ENCODE assay signal across 8 cellular contexts in the genomic region with DNA sequence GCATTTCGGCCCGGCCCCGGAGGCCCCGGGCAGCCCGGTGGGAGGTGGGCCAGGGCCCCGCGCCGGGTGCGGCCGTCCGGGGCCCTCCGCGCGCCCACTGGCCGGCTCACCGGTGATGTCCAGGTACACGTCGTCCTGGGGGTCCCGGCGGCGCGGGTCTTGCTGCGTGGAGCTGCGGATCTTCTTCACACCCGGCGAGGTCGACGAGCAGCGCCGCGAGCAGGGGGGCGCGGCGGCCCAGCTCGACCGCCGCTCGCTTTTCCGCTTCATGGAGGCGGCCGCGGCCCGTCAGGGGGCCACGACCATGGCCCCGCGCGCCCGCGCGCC. TPM values are rescaled to one million over a fixed set of nuclear protein-coding genes. Genes with fewer than 3 reads are reported as not detected.
DNase-seq lines count a peak whose midpoint lies in the region; ATAC-seq and TF ChIP-seq lines count a peak whose summit lies in the region.

No MANE protein-coding gene starts in this region.

- H3K4me3 Mint-ChIP-seq in activated CD4-positive, alpha-beta T cell treated with anti-CD3 and anti-CD28 coated beads, Interleukin-2, amount 10 ng/mL, durations not matched to agents 24 days and 14 days: peak overlapping the region; percentile 32
- H3K4me3 Mint-ChIP-seq in activated T-helper 2 cell treated with anti-CD3 and anti-CD28 coated beads, Interferon-gamma antibody, Interleukin-2, Interleukin-4, amounts not matched to agents 10 μg/mL and 5 μg/mL and 100 μg/mL, durations not matched to agents 14 hours and 24 hours and 36 hours (ENCODE audit: low read depth): no peak overlapping the region

- no peaks in the 10 kb centered on the region for H3K27me3 ChIP-seq in tibial nerve

- WGBS in lower leg skin, 2 donors: no CpG with 5 or more reads among the region's 50 CpGs
- WGBS in tibial nerve, 2 donors: 0 to 3% methylated on average over 8 to 15 of the region's 50 CpGs

- no peaks in the 10 kb centered on the region for H3K36me3 ChIP-seq in tibial nerve

- peaks cover 0 to 19% (median 2%) of the 10 kb centered on the region in 4 donors for H3K4me1 ChIP-seq in tibial nerve

- no peaks in the 10 kb centered on the region for H3K36me3 Mint-ChIP-seq in activated CD4-positive, alpha-beta T cell treated with anti-CD3 and anti-CD28 coated beads, Interleukin-2, amount 10 ng/mL, durations not matched to agents 24 days and 14 days (ENCODE audit: low read depth)
- no peaks in the 10 kb centered on the region for H3K36me3 Mint-ChIP-seq in activated T-helper 2 cell treated with anti-CD3 and anti-CD28 coated beads, Interferon-gamma antibody, Interleukin-2, Interleukin-4, amounts not matched to agents 10 μg/mL and 5 μg/mL and 100 μg/mL, durations not matched to agents 14 hours and 24 hours and 36 hours (ENCODE audit: low read depth)

- H3K9me3 Mint-ChIP-seq in activated CD4-positive, alpha-beta T cell treated with anti-CD3 and anti-CD28 coated beads, Interleukin-2, amount 10 ng/mL, durations not matched to agents 24 days and 14 days: no peaks in the 10 kb centered on the region
- H3K9me3 Mint-ChIP-seq in activated T-helper 2 cell treated with anti-CD3 and anti-CD28 coated beads, Interferon-gamma antibody, Interleukin-2, Interleukin-4, amounts not matched to agents 10 μg/mL and 5 μg/mL and 100 μg/mL, durations not matched to agents 14 hours and 24 hours and 36 hours: no peaks in the 10 kb centered on the region

- intact Hi-C loops in activated CD4-positive, alpha-beta T cell treated with anti-CD3 and anti-CD28 coated beads, Interleukin-2, amount 10 ng/mL, durations not matched to agents 24 days and 14 days (cut with micrococcal nuclease): no loop called here
- intact Hi-C loops in lower leg skin (cut with DNase I; ENCODE audit: low total_unique reads): no loop called here
- intact Hi-C loops in activated T-helper 2 cell treated with anti-CD3 and anti-CD28 coated beads, Interferon-gamma antibody, Interleukin-2, Interleukin-4, amounts not matched to agents 10 μg/mL and 5 μg/mL and 100 μg/mL, durations not matched to agents 14 hours and 24 hours and 36 hours (cut with micrococcal nuclease): no loop called here

- H3K9me3 ChIP-seq in tibial nerve: no peaks in the 10 kb centered on the region

- TF ChIP-seq POLR2A in lower leg skin (IDR thresholded peaks at IDR 0.05) (no peak), tibial nerve (IDR thresholded peaks at IDR 0.05) (no peak)

- H3K4me3 ChIP-seq in lower leg skin (ENCODE audit: low read depth, poor library complexity, severe bottlenecking) (peak overlapping the region; percentile 59), tibial nerve (peak overlapping the region; percentile 40 to 71 (median 50))

- DNase-seq in activated CD4-positive, alpha-beta T cell treated with anti-CD3 and anti-CD28 coated beads, Interleukin-2, amount 10 ng/mL, durations not matched to agents 24 days and 14 days: no peak
- no peak for DNase-seq in activated CD4-positive, alpha-beta T cell treated with anti-CD3 and anti-CD28 coated beads for 1 hour
- DNase-seq in caudate nucleus (lab: John Stamatoyannopoulos, UW): peak in 2 of 61 donors; percentile 53 to 59
- DNase-seq in lower leg skin (ENCODE audit: low spot score in 2 of 2): no peak
- no peak for DNase-seq in tibial nerve (ENCODE audit: low spot score in 2 of 2)
- no peak for DNase-seq in activated T-helper 2 cell treated with anti-CD3 and anti-CD28 coated beads, Interferon-gamma antibody, Interleukin-2, Interleukin-4, amounts not matched to agents 10 μg/mL and 5 μg/mL and 100 μg/mL, durations not matched to agents 14 hours and 24 hours and 36 hours (ENCODE audit: low spot score)

- no peak for TF ChIP-seq CTCF in lower leg skin (IDR thresholded peaks at IDR 0.05)
- TF ChIP-seq CTCF in tibial nerve (IDR thresholded peaks at IDR 0.05): no peak

- no peak for TF ChIP-seq EP300 in tibial nerve (IDR thresholded peaks at IDR 0.05)

- H3K27ac ChIP-seq in caudate nucleus (ENCODE audit: low read depth, low read length) (peak overlapping the region; percentile 72), tibial nerve (peak overlapping the region; percentile 10 to 90 (median 80))

- peaks cover 4% of the 10 kb centered on the region for H3K4me1 Mint-ChIP-seq in activated CD4-positive, alpha-beta T cell treated with anti-CD3 and anti-CD28 coated beads, Interleukin-2, amount 10 ng/mL, durations not matched to agents 24 days and 14 days
- peaks cover 8% of the 10 kb centered on the region for H3K4me1 Mint-ChIP-seq in activated T-helper 2 cell treated with anti-CD3 and anti-CD28 coated beads, Interferon-gamma antibody, Interleukin-2, Interleukin-4, amounts not matched to agents 10 μg/mL and 5 μg/mL and 100 μg/mL, durations not matched to agents 14 hours and 24 hours and 36 hours (ENCODE audit: low read depth)

- no peak overlapping the region for H3K27ac Mint-ChIP-seq in activated CD4-positive, alpha-beta T cell treated with anti-CD3 and anti-CD28 coated beads, Interleukin-2, amount 10 ng/mL, durations not matched to agents 24 days and 14 days
- H3K27ac Mint-ChIP-seq in activated T-helper 2 cell treated with anti-CD3 and anti-CD28 coated beads, Interferon-gamma antibody, Interleukin-2, Interleukin-4, amounts not matched to agents 10 μg/mL and 5 μg/mL and 100 μg/mL, durations not matched to agents 14 hours and 24 hours and 36 hours: no peak overlapping the region

- H3K27me3 Mint-ChIP-seq in activated CD4-positive, alpha-beta T cell treated with anti-CD3 and anti-CD28 coated beads, Interleukin-2, amount 10 ng/mL, durations not matched to agents 24 days and 14 days: peaks cover 50% of the 10 kb centered on the region
- peaks cover 50% of the 10 kb centered on the region for H3K27me3 Mint-ChIP-seq in activated T-helper 2 cell treated with anti-CD3 and anti-CD28 coated beads, Interferon-gamma antibody, Interleukin-2, Interleukin-4, amounts not matched to agents 10 μg/mL and 5 μg/mL and 100 μg/mL, durations not matched to agents 14 hours and 24 hours and 36 hours (ENCODE audit: low read depth)

- ATAC-seq in GM19328 (IDR thresholded peaks at IDR 0.05; ENCODE audit: unreplicated experiment) (no peak), GM19455 (IDR thresholded peaks at IDR 0.05; ENCODE audit: unreplicated experiment) (no peak)

RNA-seq across cellular contexts. Expression of a gene that starts 0.6 kb away (rescaled TPM):
- total RNA-seq in activated CD4-positive, alpha-beta T cell treated with anti-CD3 and anti-CD28 coated beads, Interleukin-2, amount 10 ng/mL, durations not matched to agents 24 days and 14 days: 1.0 and 1.1 TPM in 2 replicates
- total RNA-seq in lower leg skin (10 to 100 TPM in 1 of 4 donors, 1 to 10 TPM in 3; 5.8 to 10.9 (median 8.0) TPM), tibial nerve (10 to 100 TPM; 25.9 to 34.1 (median 27.6) TPM)
- total RNA-seq in activated T-helper 2 cell treated with anti-CD3 and anti-CD28 coated beads, Interferon-gamma antibody, Interleukin-2, Interleukin-4, amounts not matched to agents 10 μg/mL and 5 μg/mL and 100 μg/mL, durations not matched to agents 14 hours and 24 hours and 36 hours: 6.5 and 6.9 TPM in 2 replicates

RNA-seq across cellular contexts. Expression of a gene that starts 36.0 kb away (rescaled TPM):
- 7.8 and 9.8 TPM in 2 replicates for total RNA-seq in activated CD4-positive, alpha-beta T cell treated with anti-CD3 and anti-CD28 coated beads, Interleukin-2, amount 10 ng/mL, durations not matched to agents 24 days and 14 days
- total RNA-seq in lower leg skin: 10 to 100 TPM in 2 of 4 donors, 1 to 10 TPM in 2; 6.1 to 12.4 (median 9.4) TPM
- 10 to 100 TPM; 14.9 to 52.7 (median 20.6) TPM for total RNA-seq in tibial nerve
- total RNA-seq in activated T-helper 2 cell treated with anti-CD3 and anti-CD28 coated beads, Interferon-gamma antibody, Interleukin-2, Interleukin-4, amounts not matched to agents 10 μg/mL and 5 μg/mL and 100 μg/mL, durations not matched to agents 14 hours and 24 hours and 36 hours: 11.1 and 13.8 TPM in 2 replicates
